ENCODE assay signal across 20 cellular contexts in genomic region chr14:53146739-53147138, GRCh38. TPM values are rescaled to one million over a fixed set of nuclear protein-coding genes. Genes with fewer than 3 reads are reported as not detected.
DNase-seq lines count a peak whose midpoint lies in the region; ATAC-seq, FAIRE-seq and TF ChIP-seq lines count a peak whose summit lies in the region.
"Had no signal": no experiment of that assay in that cellular context is flagged by ENCODE, and none has a peak within 500 bp of the region (broad histone marks: within the 10 kb centered on the region; RNA-seq: fewer than 3 reads in every experiment).

No MANE protein-coding gene starts in this region.

- CTCF ChIA-PET in WTC11 (lab: Charles Lee) (no interaction called here), mammary epithelial cell (lab: Charles Lee; ENCODE audit: low non-redundant PET) (no interaction called here)

- no peak for TF ChIP-seq POLR2A in GM12892 (IDR thresholded peaks at IDR 0.05; ENCODE audit: low read depth, low read length)

- no TSS peak for BruUV-seq in mammary epithelial cell (replicated peaks; lab: Mats Ljungman, UMichigan)

- H3K9ac ChIP-seq in mammary epithelial cell (ENCODE audit: insufficient read depth, low read length): no peak overlapping the region
- H3K9ac ChIP-seq: parathyroid adenoma, SK-N-SH had no signal

- no peak overlapping the region for H2AFZ ChIP-seq in mammary epithelial cell (ENCODE audit: low read depth, low read length)
- H2AFZ ChIP-seq: parathyroid adenoma had no signal

- H3K27me3 Mint-ChIP-seq in activated CD4-positive, alpha-beta T cell treated with anti-CD3 and anti-CD28 coated beads, Interleukin-2, amount 10 ng/mL, durations not matched to agents 24 days and 14 days: no peaks in the 10 kb centered on the region
- H3K27me3 Mint-ChIP-seq in WTC11 (ENCODE audit: low read depth) (peaks cover 4% of the 10 kb centered on the region), memory B cell (no peaks in the 10 kb centered on the region)

- H3K36me3 ChIP-seq in mammary epithelial cell (ENCODE audit: insufficient read depth, low read length): no peaks in the 10 kb centered on the region
- H3K36me3 ChIP-seq: BE2C, heart right ventricle, right lobe of liver had no signal

- no peaks in the 10 kb centered on the region for H4K20me1 ChIP-seq in mammary epithelial cell (ENCODE audit: insufficient read depth, low read length)

- no peak overlapping the region for H3K4me3 ChIP-seq in mammary epithelial cell (replicated peaks in 1 of 3; ENCODE audit: insufficient read depth in 1 of 3, low read depth in 2 of 3, low read length in 3 of 3)
- H3K4me3 ChIP-seq: heart right ventricle, right lobe of liver had no signal

- no peaks in the 10 kb centered on the region for H3K9me3 ChIP-seq in mammary epithelial cell (replicated peaks; ENCODE audit: insufficient read depth, low read length)
- H3K9me3 ChIP-seq: BE2C, SK-N-SH had no signal

- POLR2A ChIA-PET in WTC11 (lab: Charles Lee): no interaction called here

- peaks cover 55% of the 10 kb centered on the region for H3K36me3 Mint-ChIP-seq in activated CD4-positive, alpha-beta T cell treated with anti-CD3 and anti-CD28 coated beads, Interleukin-2, amount 10 ng/mL, durations not matched to agents 24 days and 14 days (ENCODE audit: low read depth)
- peaks cover 5% of the 10 kb centered on the region for H3K36me3 Mint-ChIP-seq in WTC11
- peaks cover 8% of the 10 kb centered on the region for H3K36me3 Mint-ChIP-seq in memory B cell

- FAIRE-seq in GM12892 (lab: Jason Lieb, UNC): peak; percentile 9
- FAIRE-seq: A204.1, H1 had no signal

- peaks cover 85% of the 10 kb centered on the region for H3K79me2 ChIP-seq in mammary epithelial cell (ENCODE audit: insufficient read depth, low read length)

- no peak for TF ChIP-seq CTCF in WTC11 (IDR thresholded peaks at IDR 0.05)
- TF ChIP-seq CTCF in mammary epithelial cell (conservative IDR thresholded peaks at IDR 0.05 in 1 of 2, IDR thresholded peaks at IDR 0.05 in 1 of 2; ENCODE audit: extremely low read depth in 1 of 2, insufficient read depth in 1 of 2, low read depth in 1 of 2, low read length in 2 of 2): no peak

- intact Hi-C loops in activated CD4-positive, alpha-beta T cell treated with anti-CD3 and anti-CD28 coated beads, Interleukin-2, amount 10 ng/mL, durations not matched to agents 24 days and 14 days (cut with micrococcal nuclease): no loop called here
- intact Hi-C loops in mammary epithelial cell (cut with micrococcal nuclease): no loop called here

- no peak for ATAC-seq in WTC11
- no peak for ATAC-seq in memory B cell (ENCODE audit: low read depth)
- no peak for ATAC-seq in HG03342 (IDR thresholded peaks at IDR 0.05; ENCODE audit: unreplicated experiment)
- no peak for ATAC-seq in HG02840 (IDR thresholded peaks at IDR 0.05; ENCODE audit: low FRiP score, unreplicated experiment)
- ATAC-seq: heart right ventricle, left cardiac atrium, right lobe of liver had no signal

- H3K4me2 ChIP-seq in mammary epithelial cell (ENCODE audit: insufficient read depth, low read depth, low read length): no peak overlapping the region
- H3K4me2 ChIP-seq: SK-N-SH had no signal

- no peak for DNase-seq in activated CD4-positive, alpha-beta T cell treated with anti-CD3 and anti-CD28 coated beads, Interleukin-2, amount 10 ng/mL, durations not matched to agents 24 days and 14 days
- no peak for DNase-seq in activated CD4-positive, alpha-beta T cell treated with anti-CD3 and anti-CD28 coated beads for 1 hour
- no peak for DNase-seq in GM12892 (ENCODE audit: insufficient read length)
- no peak for DNase-seq in WTC11 (ENCODE audit: low spot score)
- DNase-seq in memory B cell (ENCODE audit: low spot score in 2 of 2): no peak
- DNase-seq in mammary epithelial cell: no peak
- DNase-seq: activated gamma-delta T cell, BE2C, heart right ventricle, left cardiac atrium, NCI-H1694 treated with DMSO at 0.1 percent for 48 hours, NCI-H526, nephron progenitor cell, right lobe of liver, SK-N-SH had no signal

- dilution Hi-C loops in mammary epithelial cell (cut with HindIII; ENCODE audit: low sequenced_read_pairs): no loop called here

- H3K4me1 ChIP-seq in mammary epithelial cell (ENCODE audit: insufficient read depth, low read length): peaks cover 10% of the 10 kb centered on the region
- H3K4me1 ChIP-seq: BE2C had no signal

- H3K4me1 Mint-ChIP-seq in activated CD4-positive, alpha-beta T cell treated with anti-CD3 and anti-CD28 coated beads, Interleukin-2, amount 10 ng/mL, durations not matched to agents 24 days and 14 days: peaks cover 70% of the 10 kb centered on the region
- H3K4me1 Mint-ChIP-seq in WTC11: peaks cover 33% of the 10 kb centered on the region
- H3K4me1 Mint-ChIP-seq in memory B cell: peaks cover 31% of the 10 kb centered on the region

- H3K4me3 Mint-ChIP-seq in activated CD4-positive, alpha-beta T cell treated with anti-CD3 and anti-CD28 coated beads, Interleukin-2, amount 10 ng/mL, durations not matched to agents 24 days and 14 days: peak overlapping the region; percentile 100
- H3K4me3 Mint-ChIP-seq in WTC11 (no peak overlapping the region), memory B cell (peak overlapping the region; percentile 65)
- H3K4me3 Mint-ChIP-seq: nephron progenitor cell had no signal

- no peaks in the 10 kb centered on the region for H3K27me3 ChIP-seq in mammary epithelial cell (ENCODE audit: insufficient read depth, low read length)
- H3K27me3 ChIP-seq: BE2C, heart right ventricle, right lobe of liver had no signal

- H3K27ac Mint-ChIP-seq in activated CD4-positive, alpha-beta T cell treated with anti-CD3 and anti-CD28 coated beads, Interleukin-2, amount 10 ng/mL, durations not matched to agents 24 days and 14 days: peak overlapping the region; percentile 83
- peak overlapping the region; percentile 17; the same call in 1 of the 2 replicates for H3K27ac Mint-ChIP-seq in WTC11
- H3K27ac Mint-ChIP-seq in memory B cell: no peak overlapping the region
- H3K27ac Mint-ChIP-seq: nephron progenitor cell had no signal

- 79% methylated on average over 3 of the region's 3 CpGs for WGBS in mammary epithelial cell (ENCODE audit: low coverage, missing lambda C conversion rate)

- in situ Hi-C loops in mammary epithelial cell (cut with MboI; ENCODE audit: low sequenced_read_pairs in 2 of 2): no loop called here

- H3K27ac ChIP-seq in mammary epithelial cell (ENCODE audit: insufficient read depth, low read depth, low read length): no peak overlapping the region
- H3K27ac ChIP-seq: heart right ventricle, parathyroid adenoma, right lobe of liver had no signal

- peaks cover 6% of the 10 kb centered on the region for H3K9me3 Mint-ChIP-seq in activated CD4-positive, alpha-beta T cell treated with anti-CD3 and anti-CD28 coated beads, Interleukin-2, amount 10 ng/mL, durations not matched to agents 24 days and 14 days
- H3K9me3 Mint-ChIP-seq in WTC11: peaks cover 6% of the 10 kb centered on the region
- H3K9me3 Mint-ChIP-seq in memory B cell: peaks cover 2% of the 10 kb centered on the region

TF ChIP-seq in WTC11, 78 proteins besides CTCF, POLR2A, EP300 and RAD21 (continues in another document):
- TF ChIP-seq ZNF425 (CRISPR knock-in tag; conservative IDR thresholded peaks at IDR 0.05) (no peak), ZNF138 (CRISPR knock-in tag; conservative IDR thresholded peaks at IDR 0.05) (no peak), TP53 (CRISPR knock-in tag; IDR thresholded peaks at IDR 0.05) (no peak), FOXJ3 (CRISPR knock-in tag; IDR thresholded peaks at IDR 0.05; ENCODE audit: borderline replicate concordance) (no peak), ATF3 (CRISPR knock-in tag; conservative IDR thresholded peaks at IDR 0.05) (no peak), STAT6 (CRISPR knock-in tag; conservative IDR thresholded peaks at IDR 0.05; ENCODE audit: low read depth) (no peak)

RNA-seq across cellular contexts. Expression of gene DDHD1, which starts 6.4 kb away (rescaled TPM):
- 67.9 and 70.2 TPM in 2 replicates for total RNA-seq in activated CD4-positive, alpha-beta T cell treated with anti-CD3 and anti-CD28 coated beads, Interleukin-2, amount 10 ng/mL, durations not matched to agents 24 days and 14 days
- 26.3 TPM for polyA plus RNA-seq in GM12892 (2012; ENCODE audit: missing spikeins)
- total RNA-seq in WTC11 (2021): 16.1 to 20.0 TPM (median 17.2 TPM) in 3 replicates
- total RNA-seq in mammary epithelial cell: 10 to 100 TPM; 18.0 to 27.3 TPM
- 4.3 TPM for polyA plus RNA-seq in mammary epithelial cell
- 6.6 TPM for polyA minus RNA-seq in mammary epithelial cell
